In the genomic region with DNA sequence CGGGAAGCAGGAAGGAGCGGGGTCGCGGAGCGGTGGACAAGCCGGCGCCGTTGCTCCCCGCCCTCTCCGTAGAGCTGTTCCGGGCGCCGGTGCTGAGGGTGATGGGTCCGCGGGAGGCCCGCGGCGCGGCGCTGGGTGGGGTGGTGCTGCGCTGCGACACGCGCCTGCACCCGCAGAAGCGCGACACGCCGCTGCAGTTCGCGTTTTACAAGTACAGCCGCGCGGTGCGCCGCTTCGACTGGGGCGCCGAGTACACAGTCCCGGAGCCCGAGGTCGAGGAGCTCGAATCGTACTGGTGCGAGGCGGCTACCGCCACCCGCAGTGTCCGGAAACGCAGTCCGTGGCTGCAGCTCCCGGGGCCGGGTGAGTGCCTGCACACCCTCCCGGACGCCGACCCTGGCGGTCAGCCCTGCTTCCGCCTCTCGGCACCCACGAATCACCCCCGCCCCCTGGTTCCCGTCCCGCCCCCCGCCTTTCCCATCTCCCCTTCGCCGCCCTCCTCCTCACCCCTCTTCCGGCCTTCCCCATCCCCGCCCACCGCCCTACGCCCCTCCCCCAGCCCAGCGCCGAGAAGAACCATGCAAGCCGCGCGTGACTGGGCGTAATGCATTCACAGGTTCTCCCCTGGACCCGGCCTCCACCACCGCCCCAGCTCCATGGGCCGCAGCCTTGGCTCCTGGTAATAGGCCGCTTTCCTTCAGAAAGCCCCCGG, we compare ENCODE assay signal across 8 cellular contexts. TPM values are rescaled to one million over a fixed set of nuclear protein-coding genes. Genes with fewer than 3 reads are reported as not detected.
DNase-seq lines count a peak whose midpoint lies in the region; ATAC-seq, FAIRE-seq and TF ChIP-seq lines count a peak whose summit lies in the region.

No MANE protein-coding gene starts in this region.

- H4K20me1 ChIP-seq in smooth muscle cell (ENCODE audit: low read depth): no peaks in the 10 kb centered on the region

- H3K4me1 ChIP-seq in smooth muscle cell (ENCODE audit: low read depth): no peaks in the 10 kb centered on the region

- H3K36me3 ChIP-seq in bronchial epithelial cell (ENCODE audit: control insufficient read depth, insufficient read depth, low read length): no peaks in the 10 kb centered on the region
- no peaks in the 10 kb centered on the region for H3K36me3 ChIP-seq in smooth muscle cell (ENCODE audit: low read depth)

- no peaks in the 10 kb centered on the region for H3K9me3 ChIP-seq in smooth muscle cell (replicated peaks; ENCODE audit: low read depth)

- no peaks in the 10 kb centered on the region for H3K79me2 ChIP-seq in smooth muscle cell (ENCODE audit: low read depth)

- no peak overlapping the region for H3K9ac ChIP-seq in smooth muscle cell (ENCODE audit: low read depth)

- H3K36me3 Mint-ChIP-seq in HFFc6 (ENCODE audit: low read depth): no peaks in the 10 kb centered on the region

- peak overlapping the region; percentile 58 for H2AFZ ChIP-seq in smooth muscle cell (ENCODE audit: low read depth)

- no peak for FAIRE-seq in bronchial epithelial cell (lab: Jason Lieb, UNC)

- under 1% methylated on average over 52 of the region's 81 CpGs for WGBS in smooth muscle cell (ENCODE audit: low lambda C conversion rate)

- H3K27me3 ChIP-seq in bronchial epithelial cell (ENCODE audit: control insufficient read depth, insufficient read depth, low read length) (no peaks in the 10 kb centered on the region), smooth muscle cell (ENCODE audit: low read depth) (no peaks in the 10 kb centered on the region)

- peak; percentile 69 for DNase-seq in HFFc6
- DNase-seq in NCI-H1092 treated with DMSO at 0.1 percent for 48 hours (lab: John Stamatoyannopoulos, UW): peak; percentile 33
- no peak for DNase-seq in bronchial epithelial cell (ENCODE audit: low read depth)
- peak; percentile 84 for DNase-seq in iPS-NIHi7 (ENCODE audit: extremely low spot score)
- peak; percentile 69 for DNase-seq in smooth muscle cell (lab: John Stamatoyannopoulos, UW; ENCODE audit: unreplicated experiment)

- H3K27ac ChIP-seq in VCaP: peak overlapping the region; percentile 70
- H3K27ac ChIP-seq in smooth muscle cell (ENCODE audit: low read depth): peak overlapping the region; percentile 38

- peak overlapping the region; percentile 94 for H3K4me2 ChIP-seq in smooth muscle cell

- peaks cover 87% of the 10 kb centered on the region for H3K4me1 Mint-ChIP-seq in HFFc6 (ENCODE audit: low read depth)

- H3K4me3 Mint-ChIP-seq in HFFc6: peak overlapping the region; percentile 89

- no peaks in the 10 kb centered on the region for H3K27me3 Mint-ChIP-seq in HFFc6 (ENCODE audit: insufficient read depth)

- H3K27ac Mint-ChIP-seq in HFFc6: peak overlapping the region; percentile 95

- H3F3A ChIP-seq in smooth muscle cell (ENCODE audit: low read depth): peaks cover 5% of the 10 kb centered on the region

- TF ChIP-seq CTCF in GM12872 (IDR thresholded peaks at IDR 0.05; ENCODE audit: insufficient read depth, low read depth, low read length) (0 out of 3 replicates have a peak, but pooled peaks have one; percentile 11), HFFc6 (IDR thresholded peaks at IDR 0.05) (no peak), VCaP (conservative IDR thresholded peaks at IDR 0.05) (no peak), bronchial epithelial cell (IDR thresholded peaks at IDR 0.05; ENCODE audit: insufficient read depth, low read length, severe bottlenecking) (no peak), smooth muscle cell (IDR thresholded peaks at IDR 0.05; ENCODE audit: borderline replicate concordance, insufficient read depth, poor library complexity, severe bottlenecking) (no peak)

- H3K4me3 ChIP-seq in bronchial epithelial cell (ENCODE audit: low read depth, low read length) (peak overlapping the region; percentile 65), smooth muscle cell (peak overlapping the region; percentile 77)

- ATAC-seq in GM18519 (IDR thresholded peaks at IDR 0.05; ENCODE audit: low FRiP score, unreplicated experiment): no peak

- H3K9me3 Mint-ChIP-seq in HFFc6: no peaks in the 10 kb centered on the region

RNA-seq across cellular contexts. Expression of a gene that starts 5.4 kb away (rescaled TPM):
- 1 to 10 TPM; 3.3 to 5.1 (median 3.7) TPM for total RNA-seq in HFFc6 (2021; fragmentation: NEBNext Ultra II Directional; extraction: Animal tissue kit (Norgen Biotek cat#: 25700))
- 0.26 and 1.0 TPM in 2 replicates for total RNA-seq in bronchial epithelial cell
- total RNA-seq in smooth muscle cell: 0.31 and 0.99 TPM in 2 replicates
- polyA plus RNA-seq in smooth muscle cell: 0.12 and 0.50 TPM in 2 replicates

RNA-seq across cellular contexts. Expression of a gene that starts 19.8 kb away (rescaled TPM):
- 1 to 10 TPM; 2.3 to 5.1 (median 2.9) TPM for total RNA-seq in HFFc6 (2021; fragmentation: NEBNext Ultra II Directional; extraction: Animal tissue kit (Norgen Biotek cat#: 25700))
- total RNA-seq in bronchial epithelial cell (under 0.01 and 0.26 TPM in 2 replicates), smooth muscle cell (0.40 TPM in 1 of 2 replicates, not detected in the other)
- polyA plus RNA-seq in smooth muscle cell: 0.35 TPM in 1 of 2 replicates, not detected in the other

RNA-seq across cellular contexts. Expression of a gene that starts 22.8 kb away (rescaled TPM):
- 10 to 100 TPM; 31.9 to 38.0 (median 36.4) TPM for total RNA-seq in HFFc6 (2021; fragmentation: NEBNext Ultra II Directional; extraction: Animal tissue kit (Norgen Biotek cat#: 25700))
- total RNA-seq in bronchial epithelial cell (45.6 and 61.9 TPM in 2 replicates), smooth muscle cell (39.3 and 45.7 TPM in 2 replicates)
- polyA plus RNA-seq in smooth muscle cell: 39.2 and 41.8 TPM in 2 replicates

RNA-seq across cellular contexts. Expression of a gene that starts 39.3 kb away (rescaled TPM):
- 10 to 100 TPM; 23.7 to 29.9 (median 27.6) TPM for total RNA-seq in HFFc6 (2021; fragmentation: NEBNext Ultra II Directional; extraction: Animal tissue kit (Norgen Biotek cat#: 25700))
- total RNA-seq in bronchial epithelial cell (25.3 and 31.5 TPM in 2 replicates), smooth muscle cell (22.9 and 25.5 TPM in 2 replicates)
- 7.8 and 9.3 TPM in 2 replicates for polyA plus RNA-seq in smooth muscle cell
